Comparison of ENCODE assay signal across 12 cellular contexts in the genomic region with DNA sequence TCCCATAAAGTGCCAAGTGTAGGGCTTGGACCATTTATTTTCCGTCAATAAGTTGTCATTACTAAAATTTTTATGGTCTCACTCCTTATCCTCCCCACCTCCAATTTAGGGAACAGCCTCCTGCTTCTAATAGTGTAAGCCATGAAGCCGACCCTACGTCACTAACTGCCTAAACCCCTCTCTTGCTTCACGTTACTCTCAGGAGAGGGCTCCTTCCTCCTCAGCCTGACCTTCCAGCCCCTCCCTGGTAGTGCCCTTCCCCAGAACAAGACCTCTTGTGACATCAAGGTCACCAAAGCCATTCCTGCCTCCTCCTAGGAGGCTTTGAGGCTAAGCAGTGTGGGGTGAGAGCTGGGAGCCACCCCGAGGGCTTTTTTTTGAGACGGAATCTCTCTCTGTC. TPM values are rescaled to one million over a fixed set of nuclear protein-coding genes. Genes with fewer than 3 reads are reported as not detected.
A peak's percentile ranks its signal among the peaks of the same experiment; 100 is the strongest.
DNase-seq lines count a peak whose midpoint lies in the region; ATAC-seq and TF ChIP-seq lines count a peak whose summit lies in the region.
"Had no signal": no experiment of that assay in that cellular context is flagged by ENCODE, and none has a peak within 500 bp of the region (broad histone marks: within the 10 kb centered on the region; RNA-seq: fewer than 3 reads in every experiment).

No MANE protein-coding gene starts in this region.

- H3K36me3 Mint-ChIP-seq in activated T-cell treated with anti-CD3 and anti-CD28 coated beads, Interleukin-2, amount 50 U/mL, for 24 hours (ENCODE audit: low read depth), result peaks cover 24% of the 10 kb centered on the region
- H3K36me3 Mint-ChIP-seq in T-helper 17 cell (ENCODE audit: low read depth), result no peaks in the 10 kb centered on the region
- H3K36me3 Mint-ChIP-seq in chondrocyte (ENCODE audit: low read depth), result peaks cover 13% of the 10 kb centered on the region

- H3K4me3 ChIP-seq in gastroesophageal sphincter (no peak overlapping the region), subcutaneous abdominal adipose tissue (ENCODE audit: low read depth in 1 of 5, low read length in 5 of 5) (no peak overlapping the region)
- H3K4me3 ChIP-seq: lung, SK-N-MC had no signal

- no peak for TF ChIP-seq POLR2A in gastroesophageal sphincter (IDR thresholded peaks at IDR 0.05)

- WGBS in gastroesophageal sphincter (ENCODE audit: low coverage in 1 of 2), 2 donors, result 75 to 94% methylated on average over 3 to 6 of the region's 6 CpGs

- no peak for TF ChIP-seq EP300 in gastroesophageal sphincter (IDR thresholded peaks at IDR 0.05)

- H3K27me3 Mint-ChIP-seq in activated T-cell treated with anti-CD3 and anti-CD28 coated beads, Interleukin-2, amount 50 U/mL, for 24 hours, result no peaks in the 10 kb centered on the region
- H3K27me3 Mint-ChIP-seq in T-helper 17 cell, result no peaks in the 10 kb centered on the region
- no peaks in the 10 kb centered on the region for H3K27me3 Mint-ChIP-seq in chondrocyte (ENCODE audit: low read depth)

- peaks cover 79% of the 10 kb centered on the region for H3K4me1 Mint-ChIP-seq in activated T-cell treated with anti-CD3 and anti-CD28 coated beads, Interleukin-2, amount 50 U/mL, for 24 hours (ENCODE audit: low read depth)
- peaks cover 46% of the 10 kb centered on the region for H3K4me1 Mint-ChIP-seq in T-helper 17 cell
- H3K4me1 Mint-ChIP-seq in chondrocyte (ENCODE audit: low read depth), result peaks cover 17% of the 10 kb centered on the region

- ATAC-seq in T-helper 17 cell, result no peak
- no peak for ATAC-seq in gastroesophageal sphincter
- ATAC-seq in HG03565 (IDR thresholded peaks at IDR 0.05; ENCODE audit: unreplicated experiment), result no peak

- H3K4me1 ChIP-seq in gastroesophageal sphincter (peaks cover 0 to 43% (median 22%) of the 10 kb centered on the region in 3 donors), subcutaneous abdominal adipose tissue (ENCODE audit: control insufficient read depth in 5 of 5, insufficient read depth in 5 of 5, low read length in 5 of 5) (peaks cover 16 to 68% (median 57%) of the 10 kb centered on the region in 5 donors)

- no peak for DNase-seq in activated T-cell treated with anti-CD3 and anti-CD28 coated beads, Interleukin-2, amount 50 U/mL, for 24 hours
- DNase-seq in activated T-cell treated with anti-CD3 and anti-CD28 coated beads for 4 hours (no peak), T-helper 17 cell (no peak), chondrocyte (ENCODE audit: low spot score) (no peak), SW 1271 (lab: John Stamatoyannopoulos, UW) (no peak)
- DNase-seq: NCI-H1417 treated with DMSO at 0.1 percent for 48 hours had no signal

- H3K27me3 ChIP-seq in gastroesophageal sphincter, result no peaks in the 10 kb centered on the region
- no peaks in the 10 kb centered on the region for H3K27me3 ChIP-seq in subcutaneous abdominal adipose tissue (ENCODE audit: control insufficient read depth in 5 of 5, insufficient read depth in 4 of 5, low read length in 5 of 5)

- H3K36me3 ChIP-seq in gastroesophageal sphincter (peaks cover 0 to 17% of the 10 kb centered on the region in 2 donors), subcutaneous abdominal adipose tissue (ENCODE audit: control insufficient read depth in 5 of 5, insufficient read depth in 5 of 5, low read length in 5 of 5) (peaks cover 0 to 18% (median 16%) of the 10 kb centered on the region in 5 donors)

- H3K9ac ChIP-seq in subcutaneous abdominal adipose tissue (ENCODE audit: low read length in 5 of 5), result peak overlapping the region in 1 of 5 donors; percentile 54

- H3K4me3 Mint-ChIP-seq in activated T-cell treated with anti-CD3 and anti-CD28 coated beads, Interleukin-2, amount 50 U/mL, for 24 hours, result peak overlapping the region; percentile 73
- H3K4me3 Mint-ChIP-seq in T-helper 17 cell (peak overlapping the region; percentile 86), chondrocyte (ENCODE audit: unreplicated experiment) (no peak overlapping the region)

- H3K9me3 Mint-ChIP-seq in activated T-cell treated with anti-CD3 and anti-CD28 coated beads, Interleukin-2, amount 50 U/mL, for 24 hours, result no peaks in the 10 kb centered on the region
- no peaks in the 10 kb centered on the region for H3K9me3 Mint-ChIP-seq in chondrocyte (ENCODE audit: low read depth)

- H3K9me3 ChIP-seq in T-helper 17 cell (ENCODE audit: control insufficient read depth, low read length, poor library complexity, severe bottlenecking) (no peaks in the 10 kb centered on the region), gastroesophageal sphincter (no peaks in the 10 kb centered on the region), subcutaneous abdominal adipose tissue (ENCODE audit: control insufficient read depth in 5 of 5, low read length in 5 of 5) (no peaks in the 10 kb centered on the region)

- H3K27ac Mint-ChIP-seq in activated T-cell treated with anti-CD3 and anti-CD28 coated beads, Interleukin-2, amount 50 U/mL, for 24 hours, result peak overlapping the region; percentile 95
- H3K27ac Mint-ChIP-seq in T-helper 17 cell (peak overlapping the region; percentile 95), chondrocyte (ENCODE audit: unreplicated experiment) (no peak overlapping the region)

- TF ChIP-seq CTCF in gastroesophageal sphincter (IDR thresholded peaks at IDR 0.05) (no peak), chondrocyte (IDR thresholded peaks at IDR 0.05) (no peak)

- peak overlapping the region in 3 of 4 donors; percentile 31 to 97 (median 97) for H3K27ac ChIP-seq in gastroesophageal sphincter
- peak overlapping the region; percentile 50 for H3K27ac ChIP-seq in subcutaneous abdominal adipose tissue (ENCODE audit: low read depth, low read length)
- H3K27ac ChIP-seq: SK-N-MC had no signal

RNA-seq across cellular contexts. Expression of gene CDK9, which starts 2.2 kb away (rescaled TPM):
- 100 to 1,000 TPM; 107 to 123 TPM for total RNA-seq in T-helper 17 cell
- 10 to 100 TPM; 81.8 to 92.8 (median 86.5) TPM for total RNA-seq in gastroesophageal sphincter
- total RNA-seq in chondrocyte, result 54.9 to 67.6 TPM (median 60.3 TPM) in 3 replicates

RNA-seq across cellular contexts. Expression of gene SH2D3C, which starts 5.2 kb away (rescaled TPM):
- 10 to 100 TPM; 15.9 to 27.2 TPM for total RNA-seq in T-helper 17 cell
- total RNA-seq in gastroesophageal sphincter, result 10 to 100 TPM in 1 of 4 donors, 1 to 10 TPM in 3; 6.1 to 12.1 (median 8.5) TPM
- total RNA-seq in chondrocyte, result 2.5 to 9.9 TPM (median 9.4 TPM) in 3 replicates
- total RNA-seq: epithelial cell of proximal tubule had no signal

RNA-seq across cellular contexts. Expression of gene FPGS, which starts 19.0 kb away (rescaled TPM):
- 10 to 100 TPM; 71.2 to 80.6 TPM for total RNA-seq in T-helper 17 cell
- total RNA-seq in gastroesophageal sphincter, result 10 to 100 TPM; 42.5 to 91.4 (median 63.2) TPM
- total RNA-seq in chondrocyte, result 50.8 to 52.8 TPM (median 50.8 TPM) in 3 replicates

RNA-seq across cellular contexts. Expression of gene TOR2A, which starts 48.5 kb away (rescaled TPM):
- total RNA-seq in T-helper 17 cell, result 10 to 100 TPM in 1 of 2 donors, 1 to 10 TPM in 1; 9.4 to 10.5 TPM
- total RNA-seq in gastroesophageal sphincter, result 1 to 10 TPM; 5.9 to 8.9 (median 7.6) TPM
- 6.1 to 8.1 TPM (median 6.4 TPM) in 3 replicates for total RNA-seq in chondrocyte
